ENCODE assay signal across 1 cellular context in genomic region chr16:27511657-27512056, GRCh38.
TF ChIP-seq lines count a peak whose summit lies in the region.

No MANE protein-coding gene starts in this region.

TF ChIP-seq in HepG2, 621 proteins besides CTCF, POLR2A, EP300 and RAD21:
- TF ChIP-seq, protein P1, sequence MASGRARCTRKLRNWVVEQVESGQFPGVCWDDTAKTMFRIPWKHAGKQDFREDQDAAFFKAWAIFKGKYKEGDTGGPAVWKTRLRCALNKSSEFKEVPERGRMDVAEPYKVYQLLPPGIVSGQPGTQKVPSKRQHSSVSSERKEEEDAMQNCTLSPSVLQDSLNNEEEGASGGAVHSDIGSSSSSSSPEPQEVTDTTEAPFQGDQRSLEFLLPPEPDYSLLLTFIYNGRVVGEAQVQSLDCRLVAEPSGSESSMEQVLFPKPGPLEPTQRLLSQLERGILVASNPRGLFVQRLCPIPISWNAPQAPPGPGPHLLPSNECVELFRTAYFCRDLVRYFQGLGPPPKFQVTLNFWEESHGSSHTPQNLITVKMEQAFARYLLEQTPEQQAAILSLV (CRISPR knock-in tag; IDR thresholded peaks at IDR 0.05; ENCODE audit: borderline replicate concordance) = no peak
- TF ChIP-seq, protein P2, sequence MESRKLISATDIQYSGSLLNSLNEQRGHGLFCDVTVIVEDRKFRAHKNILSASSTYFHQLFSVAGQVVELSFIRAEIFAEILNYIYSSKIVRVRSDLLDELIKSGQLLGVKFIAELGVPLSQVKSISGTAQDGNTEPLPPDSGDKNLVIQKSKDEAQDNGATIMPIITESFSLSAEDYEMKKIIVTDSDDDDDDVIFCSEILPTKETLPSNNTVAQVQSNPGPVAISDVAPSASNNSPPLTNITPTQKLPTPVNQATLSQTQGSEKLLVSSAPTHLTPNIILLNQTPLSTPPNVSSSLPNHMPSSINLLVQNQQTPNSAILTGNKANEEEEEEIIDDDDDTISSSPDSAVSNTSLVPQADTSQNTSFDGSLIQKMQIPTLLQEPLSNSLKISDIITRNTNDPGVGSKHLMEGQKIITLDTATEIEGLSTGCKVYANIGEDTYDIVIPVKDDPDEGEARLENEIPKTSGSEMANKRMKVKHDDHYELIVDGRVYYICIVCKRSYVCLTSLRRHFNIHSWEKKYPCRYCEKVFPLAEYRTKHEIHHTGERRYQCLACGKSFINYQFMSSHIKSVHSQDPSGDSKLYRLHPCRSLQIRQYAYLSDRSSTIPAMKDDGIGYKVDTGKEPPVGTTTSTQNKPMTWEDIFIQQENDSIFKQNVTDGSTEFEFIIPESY (CRISPR knock-in tag; IDR thresholded peaks at IDR 0.05) = peak; percentile 62; the same call in 1 of the 2 replicates
- TF ChIP-seq ZFY (CRISPR knock-in tag; IDR thresholded peaks at IDR 0.05) (no peak), ZEB1 (IDR thresholded peaks at IDR 0.05; ENCODE audit: insufficient replicate concordance, low read depth) (no peak)
